Comparison of ENCODE assay signal across 9 cellular contexts in the genomic region with DNA sequence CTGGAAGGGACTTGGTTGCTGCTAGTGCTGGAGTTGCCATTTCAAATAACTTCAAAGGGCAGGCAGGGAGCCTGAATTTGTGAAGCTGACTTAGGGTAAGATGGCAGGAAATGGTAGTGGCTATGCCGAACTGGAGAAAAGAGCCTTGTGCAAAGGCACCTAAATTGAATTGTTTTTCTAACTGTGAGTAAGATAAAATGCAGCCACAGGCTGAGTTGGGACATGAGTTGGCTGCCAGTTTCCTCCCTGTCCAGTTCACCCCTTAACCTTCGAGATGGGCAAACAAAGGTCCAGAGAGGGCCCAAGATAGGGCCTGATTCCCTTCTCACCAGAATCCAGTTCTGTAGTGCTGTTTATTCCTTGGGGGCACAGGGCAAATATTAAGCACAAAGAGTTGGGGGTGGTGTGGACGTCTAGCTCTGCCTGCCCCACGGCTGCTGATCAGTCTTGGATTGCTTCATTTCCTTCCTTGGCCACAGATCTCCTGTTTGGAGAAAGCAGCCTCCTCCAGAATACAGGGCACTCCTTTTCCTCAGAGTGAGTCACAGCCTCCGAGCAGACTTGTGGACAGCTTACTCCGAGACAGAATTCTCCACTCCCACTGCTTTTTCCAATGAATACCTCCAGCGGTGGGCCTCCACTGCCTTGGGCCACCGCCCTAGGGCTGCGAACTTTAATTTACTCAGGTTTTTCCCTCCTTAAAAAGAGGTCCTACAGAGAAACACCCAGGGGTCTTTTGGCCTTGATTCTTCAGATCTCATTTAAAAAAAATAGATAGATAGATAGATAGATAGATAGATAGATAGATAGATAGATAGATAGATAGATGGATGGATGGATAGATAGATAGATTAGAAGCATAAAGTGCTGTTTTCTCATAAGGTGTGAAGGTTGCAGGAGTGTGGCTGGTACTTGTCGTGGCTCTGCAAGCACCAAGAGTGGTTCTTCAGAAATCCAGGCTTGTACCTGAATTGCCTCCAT. TPM values are rescaled to one million over a fixed set of nuclear protein-coding genes. Genes with fewer than 3 reads are reported as not detected.
DNase-seq lines count a peak whose midpoint lies in the region; TF ChIP-seq lines count a peak whose summit lies in the region.
"Had no signal": no experiment of that assay in that cellular context is flagged by ENCODE, and none has a peak within 500 bp of the region (broad histone marks: within the 10 kb centered on the region; RNA-seq: fewer than 3 reads in every experiment).

No MANE protein-coding gene starts in this region.

- no peaks in the 10 kb centered on the region for H3K9me3 Mint-ChIP-seq in nephron progenitor cell

- no peak overlapping the region for H3K27ac Mint-ChIP-seq in nephron progenitor cell

- H3K27me3 Mint-ChIP-seq in nephron progenitor cell (ENCODE audit: low read depth, poor library complexity), result peaks cover 5% of the 10 kb centered on the region

- H3K27me3 ChIP-seq in dorsolateral prefrontal cortex, result no peaks in the 10 kb centered on the region
- H3K27me3 ChIP-seq: ovary had no signal

- DNase-seq in GM04503 (ENCODE audit: low read depth) (peak; percentile 87), RPMI7951 (ENCODE audit: low read depth) (peak; percentile 99), dorsolateral prefrontal cortex (peak in 6 of 10 donors; percentile 7 to 70 (median 55)), myocyte (ENCODE audit: low read depth) (peak; percentile 73), nephron progenitor cell (no peak), NCI-H524 (lab: John Stamatoyannopoulos, UW) (no peak), DMS53 treated with DMSO at 0.1 percent for 48 hours (lab: John Stamatoyannopoulos, UW; ENCODE audit: unreplicated experiment) (no peak)
- DNase-seq in stimulated activated CD4-positive, alpha-beta T cell treated with anti-CD3 and anti-CD28 coated beads, Interleukin-2, amount 100 ng/mL, for 48 hours, result no peak

- H3K4me1 Mint-ChIP-seq in nephron progenitor cell, result peaks cover 37% of the 10 kb centered on the region

- H3K4me3 Mint-ChIP-seq in nephron progenitor cell, result no peak overlapping the region

- TF ChIP-seq CTCF in dorsolateral prefrontal cortex (IDR thresholded peaks at IDR 0.05 in 54 of 56, conservative IDR thresholded peaks at IDR 0.05 in 2 of 56; ENCODE audit: low read depth in 1 of 56, partially characterized antibody in 56 of 56) (no peak), nephron progenitor cell (IDR thresholded peaks at IDR 0.05) (no peak)

- peak overlapping the region in 56 of 59 donors; percentile 6 to 92 (median 73) for H3K27ac ChIP-seq in dorsolateral prefrontal cortex
- H3K27ac ChIP-seq: ovary had no signal

- H3K4me3 ChIP-seq in dorsolateral prefrontal cortex, result peak overlapping the region in 54 of 59 donors; percentile 14 to 69 (median 53)
- H3K4me3 ChIP-seq: ovary had no signal

- no peaks in the 10 kb centered on the region for H3K36me3 Mint-ChIP-seq in nephron progenitor cell (ENCODE audit: low read depth)

- intact Hi-C loops in dorsolateral prefrontal cortex (cut with DNase I), result loop anchor here (2.0 kb wide), 4 partner anchors 17 to 99 kb away; partner anchors contain the start of gene SLC20A1 (in 1 of the 2)

RNA-seq across cellular contexts. Expression of gene SLC20A1, which starts 18.4 kb away (rescaled TPM):
- total RNA-seq in RPMI7951 (2014; rRNA removed; shearing (Covaris generic)), result 124 and 127 TPM in 2 replicates
- total RNA-seq in dorsolateral prefrontal cortex (10 to 100 TPM; 41.1 to 97.4 (median 66.6) TPM), myocyte (22.9 and 36.8 TPM in 2 replicates)
- 125 TPM for polyA plus RNA-seq in myocyte (2012)

RNA-seq across cellular contexts. Expression of gene CHCHD5, which starts 42.9 kb away (rescaled TPM):
- total RNA-seq in RPMI7951 (2014; rRNA removed; shearing (Covaris generic)), result 31.6 and 32.2 TPM in 2 replicates
- 10 to 100 TPM in 117 of 120 experiments, 1 to 10 TPM in 3; 8.2 to 25.8 (median 17.1) TPM for total RNA-seq in dorsolateral prefrontal cortex
- 20.9 and 21.6 TPM in 2 replicates for total RNA-seq in myocyte
- 65.0 TPM for polyA plus RNA-seq in myocyte (2012)

Comparison
In these comparisons a context has a peak if more than half of its experiments do, and no peak if none do; other contexts are left out.
1. DNase-seq: peak in GM04503 (single experiment), RPMI7951 (single experiment), dorsolateral prefrontal cortex (6 of 10) and myocyte (single experiment); none in nephron progenitor cell (single experiment), NCI-H524 (0 of 2), DMS53 treated with DMSO at 0.1 percent for 48 hours (single experiment) and stimulated activated CD4-positive, alpha-beta T cell treated with anti-CD3 and anti-CD28 coated beads, Interleukin-2, amount 100 ng/mL, for 48 hours (0 of 2).